In the genomic region with DNA sequence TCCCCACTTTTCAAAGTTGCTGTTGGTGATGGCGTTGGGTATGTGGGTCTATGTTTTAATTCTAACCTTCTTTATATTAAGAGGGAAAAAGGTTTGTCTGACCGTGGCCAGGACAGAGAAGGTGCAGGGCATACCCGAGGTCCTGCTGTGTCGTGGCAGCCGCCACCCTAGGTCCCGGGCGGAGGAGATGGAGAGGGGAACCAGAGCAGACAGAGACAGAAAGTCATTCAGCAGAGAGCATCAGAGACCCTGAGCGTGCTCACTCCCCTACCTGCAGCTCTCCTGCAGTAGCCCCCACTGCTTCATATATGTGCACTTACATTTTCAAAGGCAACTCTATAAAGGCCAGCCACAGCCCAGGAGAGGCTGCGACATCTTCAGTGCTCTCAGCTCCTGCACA, we compare ENCODE assay signal across 25 cellular contexts.
"Had no signal": no experiment of that assay in that cellular context is flagged by ENCODE, and none has a peak within 500 bp of the region (broad histone marks: within the 10 kb centered on the region; RNA-seq: fewer than 3 reads in every experiment).

No MANE protein-coding gene starts in this region.

- H3K4me2 ChIP-seq: hepatocyte, neural progenitor cell had no signal

- H3K36me3 ChIP-seq: heart right ventricle, lower lobe of right lung, neural progenitor cell, ovary, prostate gland, tibial nerve, vagina had no signal

- H2AFZ ChIP-seq: hepatocyte, neural progenitor cell had no signal

- H3K27ac ChIP-seq: heart right ventricle, hepatocyte, lower lobe of right lung, neural progenitor cell, ovary, prostate gland, skin epidermis, tibial nerve, vagina had no signal

- H3K9ac ChIP-seq: neural progenitor cell had no signal

- H3K9me3 ChIP-seq: ovary, prostate gland had no signal

- H3K4me3 ChIP-seq: heart right ventricle, hepatocyte, lower lobe of right lung, neural progenitor cell, ovary, prostate gland, skin epidermis, tibial nerve, vagina had no signal

- DNase-seq: heart right ventricle; kidney glomerular epithelial cell; left cardiac atrium; lower lobe of right lung; mammary epithelial cell; mesenchymal stem cell; naive B cell; natural killer cell; nephron progenitor cell; ovary; retina; right cardiac atrium; stimulated activated CD4-positive, alpha-beta T cell treated with anti-CD3 and anti-CD28 coated beads, Interleukin-4, amount 100 ng/mL, for 24 hours; stimulated activated naive CD4-positive, alpha-beta T cell treated with Interleukin-2 at 50 U/mL for 16 hours; stimulated activated naive CD8-positive, alpha-beta T cell treated with anti-CD3 and anti-CD28 coated beads, Interleukin-15, amount 100 ng/mL, for 72 hours; substantia nigra had no signal

- H3K4me1 ChIP-seq: heart right ventricle, lower lobe of right lung, prostate gland, tibial nerve, vagina had no signal

- ATAC-seq: heart right ventricle; left cardiac atrium; left lobe of liver; lower lobe of right lung; natural killer cell; sciatic nerve; stimulated activated memory B cell treated with anti-CD40 and anti-IgM and Interleukin-4, amounts not matched to agents 10 μg/mL and 1 μg/mL and 100 μg/mL, for 72 hours; stimulated activated naive CD8-positive, alpha-beta T cell treated with anti-CD3 and anti-CD28 coated beads, Interleukin-15, amount 100 ng/mL, for 72 hours had no signal

- H3K27me3 ChIP-seq: heart right ventricle, hepatocyte, neural progenitor cell, ovary, tibial nerve, vagina had no signal
